ENCODE assay signal across 8 cellular contexts in genomic region chr5:148791334-148791667, GRCh38. TPM values are rescaled to one million over a fixed set of nuclear protein-coding genes. Genes with fewer than 3 reads are reported as not detected.
DNase-seq lines count a peak whose midpoint lies in the region; ATAC-seq lines count a peak whose summit lies in the region.

No MANE protein-coding gene starts in this region.

- no peaks in the 10 kb centered on the region for H3K9me2 ChIP-seq in GM23248 (ENCODE audit: insufficient read depth)

- no peaks in the 10 kb centered on the region for H3K79me2 ChIP-seq in GM23248 (ENCODE audit: insufficient read depth)

- peak; percentile 74 for DNase-seq in GM23248
- DNase-seq in LoVo (ENCODE audit: low spot score): peak; percentile 36
- peak; percentile 59 for DNase-seq in iris pigment epithelial cell (ENCODE audit: low read depth)
- DNase-seq in H7: no peak
- DNase-seq in activated CD8-positive, alpha-beta memory T cell treated with anti-CD3 and anti-CD28 coated beads, Interleukin-2, amount 50 U/mL, for 48 hours: no peak
- no peak for DNase-seq in UCSD-AML1 (lab: John Stamatoyannopoulos, UW; ENCODE audit: unreplicated experiment)
- no peak for DNase-seq in KBM-7

- H3K9ac ChIP-seq in GM23248: no peak overlapping the region

- no peak overlapping the region for H3K27ac ChIP-seq in GM23248

- peak; percentile 97 for ATAC-seq in GM18868 (IDR thresholded peaks at IDR 0.05; ENCODE audit: unreplicated experiment)

- no peaks in the 10 kb centered on the region for H3K27me3 ChIP-seq in GM23248 (replicated peaks; ENCODE audit: insufficient read depth)
- H3K27me3 ChIP-seq in H7 (ENCODE audit: control insufficient read depth, insufficient read depth, low read length): no peaks in the 10 kb centered on the region

- no peaks in the 10 kb centered on the region; the same call in 1 of the 2 replicates for H3F3A ChIP-seq in GM23248 (ENCODE audit: insufficient read depth)

- H3K36me3 ChIP-seq in GM23248 (ENCODE audit: low read depth) (no peaks in the 10 kb centered on the region), H7 (replicated peaks; ENCODE audit: control insufficient read depth, insufficient read depth, low read length) (no peaks in the 10 kb centered on the region)

- no peaks in the 10 kb centered on the region for H4K20me1 ChIP-seq in GM23248 (ENCODE audit: insufficient read depth)

- H3K4me2 ChIP-seq in GM23248 (ENCODE audit: unreplicated experiment): peak overlapping the region; percentile 13

- no peak overlapping the region for H3K4me3 ChIP-seq in GM23248
- no peak overlapping the region for H3K4me3 ChIP-seq in H7 (ENCODE audit: insufficient read depth, low read depth, low read length)

- no peak overlapping the region for H2AFZ ChIP-seq in GM23248

- in situ Hi-C loops in GM23248 (cut with MboI): no loop called here
- in situ Hi-C loops in KBM-7 (cut with MboI; ENCODE audit: low pct_unique_long_range_greater_than_20kb, low sequenced_read_pairs): no loop called here

- H3K4me1 ChIP-seq in GM23248 (ENCODE audit: insufficient read depth): peaks cover 21% of the 10 kb centered on the region; the same call in 1 of the 2 replicates

- H3K9me3 ChIP-seq in GM23248 (ENCODE audit: low read depth): no peaks in the 10 kb centered on the region

RNA-seq across cellular contexts. Expression of gene ADRB2, which starts 35.1 kb away (rescaled TPM):
- total RNA-seq in GM23248 (2014; rRNA removed; shearing (Covaris generic)): 0.65 TPM in 1 of 2 replicates, not detected in the other
- polyA plus RNA-seq in GM23248 (2016; fragmentation: Nextera tagmentation; extraction: Ambion mirVana): 0.09 and 0.19 TPM in 2 replicates
- 0.17 and 0.18 TPM in 2 replicates for total RNA-seq in H7 (2014; rRNA removed; shearing (Covaris generic))

Comparison
In these comparisons a context has a peak if more than half of its experiments do, and no peak if none do; other contexts are left out.
1. DNase-seq: peak in GM23248 (single experiment), LoVo (single experiment) and iris pigment epithelial cell (single experiment); none in H7 (single experiment), activated CD8-positive, alpha-beta memory T cell treated with anti-CD3 and anti-CD28 coated beads, Interleukin-2, amount 50 U/mL, for 48 hours (single experiment), UCSD-AML1 (single experiment) and KBM-7 (single experiment).